Comparison of ENCODE assay signal across 8 cellular contexts in genomic region chr2:174607989-174608865, GRCh38. TPM values are rescaled to one million over a fixed set of nuclear protein-coding genes. Genes with fewer than 3 reads are reported as not detected.
DNase-seq lines count a peak whose midpoint lies in the region; ATAC-seq and TF ChIP-seq lines count a peak whose summit lies in the region.

No MANE protein-coding gene starts in this region.

- TF ChIP-seq CTCF in GM13976 (IDR thresholded peaks at IDR 0.05; ENCODE audit: borderline replicate concordance, control extremely low read depth, extremely low read depth, insufficient read depth, missing control alignments) = no peak
- TF ChIP-seq CTCF in ascending aorta (IDR thresholded peaks at IDR 0.05) = no peak

- H3K27ac ChIP-seq in ascending aorta = peak overlapping the region in 1 of 2 donors; percentile 6

- DNase-seq in GM13976 (ENCODE audit: low spot score) = peak; percentile 39
- peak; percentile 34 for DNase-seq in effector CD4-positive, alpha-beta T cell
- DNase-seq in Kasumi-1 (lab: John Stamatoyannopoulos, UW) = no peak
- DNase-seq in ascending aorta (ENCODE audit: low spot score in 2 of 2) = no peak
- DNase-seq in nucleus accumbens (lab: John Stamatoyannopoulos, UW) = no peak
- DNase-seq in NCI-H2081 treated with DMSO at 0.1 percent for 48 hours (lab: John Stamatoyannopoulos, UW) = no peak

- in situ Hi-C loops in GM13976 (cut with MboI; ENCODE audit: low sequenced_read_pairs, unreplicated experiment) = no loop called here

- intact Hi-C loops in ascending aorta (cut with DNase I) = no loop called here

- H3K27me3 ChIP-seq in ascending aorta = no peaks in the 10 kb centered on the region

- no peaks in the 10 kb centered on the region for H3K36me3 ChIP-seq in ascending aorta

- ATAC-seq in GM21390 (IDR thresholded peaks at IDR 0.05; ENCODE audit: unreplicated experiment) (peak; percentile 61), HG03520 (IDR thresholded peaks at IDR 0.05; ENCODE audit: unreplicated experiment) (peak; percentile 60)

- no peak overlapping the region for H3K4me3 ChIP-seq in ascending aorta

- no peaks in the 10 kb centered on the region for H3K9me3 ChIP-seq in ascending aorta

- H3K4me1 ChIP-seq in ascending aorta = peaks cover 3 to 29% of the 10 kb centered on the region in 2 donors

RNA-seq across cellular contexts. Expression of gene WIPF1, which starts 10.6 kb away (rescaled TPM):
- 26.1 TPM for total RNA-seq in ascending aorta

Comparison
In these comparisons a context has a peak if more than half of its experiments do, and no peak if none do; other contexts are left out.
1. DNase-seq: peak in GM13976 (single experiment) and effector CD4-positive, alpha-beta T cell (single experiment); none in Kasumi-1 (0 of 2), ascending aorta (0 of 2), nucleus accumbens (0 of 56) and NCI-H2081 treated with DMSO at 0.1 percent for 48 hours (single experiment).